In the genomic region with DNA sequence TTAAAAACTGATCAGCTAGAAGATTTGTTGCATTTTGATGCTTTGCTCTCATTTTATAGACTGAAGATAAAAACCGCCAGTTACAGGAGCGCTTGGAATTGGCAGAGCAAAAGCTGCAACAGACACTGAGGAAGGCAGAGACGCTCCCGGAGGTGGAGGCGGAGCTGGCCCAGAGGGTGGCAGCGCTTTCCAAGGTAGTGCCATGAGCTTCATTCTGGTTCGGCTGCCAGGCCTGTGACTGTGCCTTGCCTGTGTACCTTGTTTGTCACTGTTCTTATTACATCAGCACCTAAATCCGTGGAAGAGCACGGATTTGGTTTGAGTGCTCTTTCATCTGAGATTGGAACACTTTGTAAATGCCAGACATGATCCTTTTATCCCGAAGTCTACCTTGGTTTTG, we compare ENCODE assay signal across 17 cellular contexts.
DNase-seq lines count a peak whose midpoint lies in the region; ATAC-seq and TF ChIP-seq lines count a peak whose summit lies in the region.
"Had no signal": no experiment of that assay in that cellular context is flagged by ENCODE, and none has a peak within 500 bp of the region (broad histone marks: within the 10 kb centered on the region; RNA-seq: fewer than 3 reads in every experiment).

No MANE protein-coding gene starts in this region.

- no peak for TF ChIP-seq POLR2A in heart left ventricle (IDR thresholded peaks at IDR 0.05)

- no peaks in the 10 kb centered on the region for H3K9me3 ChIP-seq in heart left ventricle
- H3K9me3 ChIP-seq in right atrium auricular region, result no peaks in the 10 kb centered on the region
- H3K9me3 ChIP-seq: BLaER1 had no signal

- peak in 1 of 12 donors; percentile 4 for TF ChIP-seq CTCF in heart left ventricle (IDR thresholded peaks at IDR 0.05)
- TF ChIP-seq CTCF in right atrium auricular region (IDR thresholded peaks at IDR 0.05), result no peak
- no peak for TF ChIP-seq CTCF in dorsolateral prefrontal cortex (IDR thresholded peaks at IDR 0.05 in 54 of 56, conservative IDR thresholded peaks at IDR 0.05 in 2 of 56; ENCODE audit: low read depth in 1 of 56, partially characterized antibody in 56 of 56)

- H3K4me1 ChIP-seq in heart left ventricle (peaks cover 0 to 7% (median 2%) of the 10 kb centered on the region in 12 donors), right atrium auricular region (no peaks in the 10 kb centered on the region)
- H3K4me1 ChIP-seq: BLaER1 had no signal

- ATAC-seq in heart left ventricle, result peak; percentile 85 to 91 (median 86)
- ATAC-seq: CD8-positive, alpha-beta T cell had no signal

- peaks cover 0 to 100% (median 96%) of the 10 kb centered on the region in 9 donors for H3K36me3 ChIP-seq in heart left ventricle
- peaks cover 81% of the 10 kb centered on the region for H3K36me3 ChIP-seq in right atrium auricular region

- H3K4me3 ChIP-seq in heart left ventricle (no peak overlapping the region), right atrium auricular region (no peak overlapping the region), dorsolateral prefrontal cortex (no peak overlapping the region)
- H3K4me3 ChIP-seq: BLaER1, GM23248 had no signal

- whole genome bisulfite sequencing in heart left ventricle, 4 donors, result 71 to 88% (median 79%) methylated on average over 10 of the region's 10 CpGs

- peak in 2 of 5 donors; percentile 47 to 56 for DNase-seq in heart left ventricle
- DNase-seq in right atrium auricular region (ENCODE audit: low spot score), result no peak
- DNase-seq in dorsolateral prefrontal cortex, result peak; percentile 30 to 91 (median 81)
- DNase-seq in nucleus accumbens (lab: John Stamatoyannopoulos, UW), result peak in 36 of 56 donors; percentile 7 to 82 (median 33)
- peak; percentile 66 for DNase-seq in superior temporal gyrus (ENCODE audit: extremely low spot score)
- no peak for DNase-seq in kidney glomerular epithelial cell (lab: John Stamatoyannopoulos, UW)
- no peak for DNase-seq in NCI-H2029 treated with DMSO at 0.1 percent for 48 hours (lab: John Stamatoyannopoulos, UW)
- no peak for DNase-seq in NOMO-1 (lab: John Stamatoyannopoulos, UW; ENCODE audit: unreplicated experiment in 2 of 2)
- DNase-seq: CD8-positive, alpha-beta T cell; DMS79; GM23248; KBM-7; NCI-H1092; NCI-H146; NCI-H524; SHP77 had no signal

- H3K27ac ChIP-seq in heart left ventricle, result peak overlapping the region in 1 of 12 donors; percentile 37
- H3K27ac ChIP-seq in right atrium auricular region, result no peak overlapping the region
- peak overlapping the region in 35 of 59 donors; percentile 8 to 87 (median 61) for H3K27ac ChIP-seq in dorsolateral prefrontal cortex
- H3K27ac ChIP-seq: BLaER1, GM23248 had no signal

- H3K27me3 ChIP-seq in heart left ventricle, result no peaks in the 10 kb centered on the region
- no peaks in the 10 kb centered on the region for H3K27me3 ChIP-seq in right atrium auricular region
- H3K27me3 ChIP-seq in dorsolateral prefrontal cortex, result no peaks in the 10 kb centered on the region
- H3K27me3 ChIP-seq: BLaER1 had no signal

- intact Hi-C loops in heart left ventricle (cut with DNase I), result loop anchor here in 1 of 10 donors (2.0 kb wide), 1 partner anchor 79 kb away; no protein-coding TSS in a partner anchor
- intact Hi-C loops in dorsolateral prefrontal cortex (cut with DNase I), result no loop called here

Comparison
In these comparisons a context has a peak if more than half of its experiments do, and no peak if none do; other contexts are left out.
1. DNase-seq: peak in dorsolateral prefrontal cortex (10 of 10), nucleus accumbens (36 of 56) and superior temporal gyrus (single experiment); none in right atrium auricular region (single experiment), kidney glomerular epithelial cell (single experiment), NCI-H2029 treated with DMSO at 0.1 percent for 48 hours (single experiment) and NOMO-1 (0 of 2).
2. H3K27ac ChIP-seq: peak in dorsolateral prefrontal cortex (35 of 59); none in right atrium auricular region (0 of 2).